Comparison of ENCODE assay signal across 13 cellular contexts in the genomic region with DNA sequence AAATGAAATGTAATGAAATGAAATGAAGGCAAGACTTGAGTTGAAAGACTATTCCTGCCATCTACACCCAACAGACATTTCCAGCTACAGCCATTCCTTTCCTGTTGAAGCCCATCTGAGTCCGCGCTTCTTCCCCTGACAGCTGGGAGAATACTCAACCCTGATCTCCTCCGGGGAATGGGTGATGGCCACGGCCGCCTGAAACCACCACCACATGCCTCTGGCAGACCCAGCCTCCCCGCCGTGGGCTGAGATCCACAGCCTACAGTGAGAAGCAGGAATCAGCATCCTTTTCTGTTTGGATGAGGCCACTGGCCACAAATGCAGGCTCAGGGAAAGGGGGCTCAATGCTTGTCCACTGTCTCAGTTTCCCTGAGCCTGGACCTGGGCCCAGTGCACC.
"Had no signal": no experiment of that assay in that cellular context is flagged by ENCODE, and none has a peak within 500 bp of the region (broad histone marks: within the 10 kb centered on the region; RNA-seq: fewer than 3 reads in every experiment).

No MANE protein-coding gene starts in this region.

- H3K4me3 Mint-ChIP-seq: activated naive CD4-positive, alpha-beta T cell treated with anti-CD3 and anti-CD28 coated beads, Interleukin-2, amount 10 ng/mL, durations not matched to agents 7 days and 5 days; activated T-helper 17 cell treated with anti-CD3 and anti-CD28 coated beads, Interleukin-2, amount 50 U/mL, for 72 hours had no signal

- H3K27me3 ChIP-seq: foreskin keratinocyte, heart right ventricle, spleen had no signal

- H3K4me3 ChIP-seq: heart right ventricle, spleen had no signal

- H3K4me1 Mint-ChIP-seq: activated naive CD4-positive, alpha-beta T cell treated with anti-CD3 and anti-CD28 coated beads, Interleukin-2, amount 10 ng/mL, durations not matched to agents 7 days and 5 days had no signal

- H3K4me1 ChIP-seq: parathyroid adenoma had no signal

- H3K27me3 Mint-ChIP-seq: activated naive CD4-positive, alpha-beta T cell treated with anti-CD3 and anti-CD28 coated beads, Interleukin-2, amount 10 ng/mL, durations not matched to agents 7 days and 5 days; activated T-helper 17 cell treated with anti-CD3 and anti-CD28 coated beads, Interleukin-2, amount 50 U/mL, for 72 hours had no signal

- H2AFZ ChIP-seq: parathyroid adenoma had no signal

- H3K9me3 Mint-ChIP-seq: activated naive CD4-positive, alpha-beta T cell treated with anti-CD3 and anti-CD28 coated beads, Interleukin-2, amount 10 ng/mL, durations not matched to agents 7 days and 5 days; activated T-helper 17 cell treated with anti-CD3 and anti-CD28 coated beads, Interleukin-2, amount 50 U/mL, for 72 hours; neural crest cell had no signal

- H3K27ac ChIP-seq: foreskin keratinocyte, parathyroid adenoma, spleen had no signal

- H3K9me3 ChIP-seq: heart right ventricle, spleen had no signal

- DNase-seq: activated CD4-positive, alpha-beta T cell treated with anti-CD3 and anti-CD28 coated beads for 4 hours; activated naive CD4-positive, alpha-beta T cell treated with anti-CD3 and anti-CD28 coated beads, Interleukin-2, amount 10 ng/mL, durations not matched to agents 7 days and 5 days; amygdala; foreskin keratinocyte; heart right ventricle; spleen; stimulated activated CD4-positive, alpha-beta T cell treated with anti-CD3 and anti-CD28 coated beads, Interleukin-2, amount 100 ng/mL, for 24 hours; stimulated activated naive CD4-positive, alpha-beta T cell treated with Interleukin-2 at 50 U/mL for 16 hours; T1000 had no signal

- ATAC-seq: activated T-helper 17 cell treated with anti-CD3 and anti-CD28 coated beads, Interleukin-2, amount 50 U/mL, for 72 hours; right cardiac atrium had no signal

- H3K9ac ChIP-seq: parathyroid adenoma had no signal

- H3K27ac Mint-ChIP-seq: activated T-helper 17 cell treated with anti-CD3 and anti-CD28 coated beads, Interleukin-2, amount 50 U/mL, for 72 hours had no signal
